ENCODE assay signal across 8 cellular contexts in the genomic region with DNA sequence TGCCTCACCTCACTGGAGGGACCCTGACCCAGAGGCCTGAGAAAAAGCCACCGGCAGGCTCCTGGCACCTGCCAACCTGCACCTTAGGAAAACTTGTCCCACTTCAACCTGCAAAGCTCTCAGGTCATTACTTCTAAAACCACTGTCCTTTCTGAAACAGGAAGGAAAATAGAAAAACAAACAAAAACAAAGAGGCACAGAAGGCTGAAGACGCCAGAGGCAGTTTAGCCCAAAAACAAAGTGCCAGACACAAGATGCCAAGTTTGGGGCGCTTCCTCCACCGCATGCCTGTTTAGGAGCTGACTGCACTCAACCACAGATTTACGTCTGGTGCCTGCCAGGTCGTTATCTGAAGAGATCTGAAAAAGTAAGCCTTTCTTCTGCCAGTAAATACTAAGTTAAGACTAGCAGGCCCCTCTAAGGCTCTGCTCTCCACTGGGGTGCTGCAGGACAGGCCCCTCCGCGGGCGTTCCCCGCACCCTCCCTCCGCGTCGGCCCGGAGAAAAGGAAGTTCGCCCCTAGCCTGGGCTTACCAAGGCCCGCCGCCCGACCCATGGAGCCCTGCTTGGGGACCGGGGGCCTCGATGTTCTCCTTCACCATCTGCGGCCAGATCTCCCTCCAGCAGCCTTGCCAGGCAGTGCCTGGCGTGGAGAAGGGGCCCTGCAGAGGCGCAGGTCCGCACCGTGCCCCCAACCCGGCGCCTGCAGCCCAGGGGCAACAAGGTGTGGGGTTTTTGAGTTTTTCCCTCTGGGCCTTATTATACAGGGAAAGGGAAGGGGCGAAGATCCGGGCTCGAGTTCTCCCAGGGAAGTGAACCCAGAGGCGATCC. TPM values are rescaled to one million over a fixed set of nuclear protein-coding genes. Genes with fewer than 3 reads are reported as not detected.
DNase-seq lines count a peak whose midpoint lies in the region; ATAC-seq, FAIRE-seq and TF ChIP-seq lines count a peak whose summit lies in the region.

No MANE protein-coding gene starts in this region.

- WGBS in pancreas, 2 donors, result 5 to 21% methylated on average over 31 of the region's 31 CpGs

- ATAC-seq in HG02763 (IDR thresholded peaks at IDR 0.05; ENCODE audit: unreplicated experiment), result peak; percentile 27
- ATAC-seq in pancreas, result peak in 2 of 4 donors; percentile 23 to 38

- intact Hi-C loops in pancreas (cut with DNase I), result no loop called here

- H3K27me3 ChIP-seq in pancreas, result no peaks in the 10 kb centered on the region

- no peak overlapping the region for H3K27ac ChIP-seq in pancreas

- H3K4me1 ChIP-seq in pancreas, result no peaks in the 10 kb centered on the region

- TF ChIP-seq CTCF in GM12875 (IDR thresholded peaks at IDR 0.05; ENCODE audit: borderline replicate concordance, insufficient read depth, low read depth, low read length), result no peak
- no peak for TF ChIP-seq CTCF in pancreas (IDR thresholded peaks at IDR 0.05)

- H3K4me3 ChIP-seq in GM12875 (ENCODE audit: low read depth, low read length) (peak overlapping the region; percentile 67), pancreas (peak overlapping the region in 3 of 4 donors; percentile 41 to 63 (median 44))

- peak; percentile 45 for DNase-seq in activated CD4-positive, alpha-beta T cell treated with anti-CD3 and anti-CD28 coated beads, Interleukin-2, amount 50 U/mL, for 1 hour
- DNase-seq in fibroblast of peridontal ligament (ENCODE audit: extremely low read depth) (peak; percentile 12), pancreas (peak in 1 of 6 donors; percentile 62), anterior cingulate cortex (lab: John Stamatoyannopoulos, UW) (no peak), NCI-H2029 (lab: John Stamatoyannopoulos, UW) (no peak), NCI-H1694 (lab: John Stamatoyannopoulos, UW) (no peak)

- FAIRE-seq in pancreas (lab: Jason Lieb, UNC), result no peak

- no peaks in the 10 kb centered on the region for H3K9me3 ChIP-seq in pancreas

- H3K36me3 ChIP-seq in pancreas, result no peaks in the 10 kb centered on the region

RNA-seq across cellular contexts. Expression of a gene that starts 1.3 kb away (rescaled TPM):
- total RNA-seq in pancreas, result 10 to 100 TPM in 5 of 6 donors, 1 to 10 TPM in 1; 6.2 to 99.6 (median 77.1) TPM
- polyA plus RNA-seq in pancreas, result 100 to 1,000 TPM; 114 to 155 TPM

Comparison
In these comparisons a context has a peak if more than half of its experiments do, and no peak if none do; other contexts are left out.
1. DNase-seq: peak in activated CD4-positive, alpha-beta T cell treated with anti-CD3 and anti-CD28 coated beads, Interleukin-2, amount 50 U/mL, for 1 hour (single experiment) and fibroblast of peridontal ligament (single experiment); none in anterior cingulate cortex (0 of 58), NCI-H2029 (single experiment) and NCI-H1694 (single experiment).